Comparison of ENCODE assay signal across 11 cellular contexts in the genomic region with DNA sequence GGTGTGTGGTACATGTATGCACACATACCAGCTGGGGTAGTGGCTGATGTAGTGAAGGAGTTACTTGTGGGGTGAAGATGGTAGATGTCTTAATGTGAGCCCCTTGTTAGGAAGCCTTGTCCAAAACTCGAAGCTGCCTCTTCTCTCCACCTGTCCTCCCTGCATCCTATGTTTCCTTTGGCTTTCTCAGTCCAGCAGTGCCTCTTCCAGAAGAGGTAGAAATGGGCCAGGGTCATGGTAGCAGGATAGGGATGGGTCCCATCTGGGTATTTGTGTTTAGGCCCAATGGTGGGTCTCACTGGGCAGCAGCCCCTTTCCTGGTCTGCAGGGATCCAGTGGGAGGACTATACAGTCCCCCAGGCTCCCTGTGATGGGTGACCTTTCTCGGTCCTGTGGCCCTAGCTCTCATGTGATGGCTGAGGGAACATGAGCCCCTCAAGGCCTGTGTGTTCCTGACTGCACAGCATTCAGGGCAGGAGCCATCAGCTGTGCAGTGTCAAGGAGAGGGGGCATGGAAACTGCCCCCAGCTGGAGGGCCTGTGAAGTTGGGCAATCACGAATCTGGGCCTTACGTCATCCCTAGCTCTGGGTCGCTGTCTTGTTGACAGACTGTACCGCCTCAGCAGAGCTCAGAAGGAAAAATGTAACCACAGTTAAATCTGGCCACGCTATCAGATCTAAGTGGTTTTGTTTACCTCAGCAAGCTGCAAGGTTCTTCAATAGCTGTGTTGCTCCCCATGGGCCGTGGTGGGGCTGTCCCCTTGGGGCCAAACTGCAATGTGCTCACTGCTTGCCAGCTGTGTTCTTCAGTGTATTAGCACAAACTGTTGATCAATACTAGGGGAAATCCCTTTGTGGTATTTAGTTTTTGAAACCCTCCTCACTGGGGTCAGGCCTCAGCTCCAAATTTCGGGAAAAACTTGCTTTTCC.
A peak's percentile ranks its signal among the peaks of the same experiment; 100 is the strongest.
DNase-seq lines count a peak whose midpoint lies in the region; ATAC-seq, FAIRE-seq and TF ChIP-seq lines count a peak whose summit lies in the region.
"Had no signal": no experiment of that assay in that cellular context is flagged by ENCODE, and none has a peak within 500 bp of the region (broad histone marks: within the 10 kb centered on the region; RNA-seq: fewer than 3 reads in every experiment).

No MANE protein-coding gene starts in this region.

- H3K4me1 ChIP-seq in pancreas = no peaks in the 10 kb centered on the region
- H3K4me1 ChIP-seq: Peyer's patch had no signal

- TF ChIP-seq CTCF in pancreas (IDR thresholded peaks at IDR 0.05) = no peak
- no peak for TF ChIP-seq CTCF in osteocyte (IDR thresholded peaks at IDR 0.05)

- DNase-seq in activated CD4-positive, alpha-beta memory T cell treated with anti-CD3 and anti-CD28 coated beads, Interleukin-2, amount 10 ng/mL, durations not matched to agents 7 days and 5 days = peak; percentile 28
- peak in 2 of 6 donors; percentile 25 to 33 for DNase-seq in pancreas
- no peak for DNase-seq in NCI-H748 treated with DMSO at 0.1 percent for 48 hours (lab: John Stamatoyannopoulos, UW)
- DNase-seq in posterior vena cava (ENCODE audit: low spot score) = no peak
- DNase-seq in cerebellum (ENCODE audit: low spot score) = no peak
- no peak for DNase-seq in osteocyte (ENCODE audit: extremely low spot score, unreplicated experiment)
- DNase-seq: mesendoderm had no signal

- intact Hi-C loops in pancreas (cut with DNase I) = no loop called here
- intact Hi-C loops in posterior vena cava (cut with DNase I) = no loop called here

- POLR2A ChIA-PET in activated CD4-positive, alpha-beta memory T cell treated with anti-CD3 and anti-CD28 coated beads, Interleukin-2, amount 10 ng/mL, durations not matched to agents 7 days and 5 days (lab: Charles Lee) = no interaction called here

- H3K27me3 ChIP-seq in pancreas = no peaks in the 10 kb centered on the region
- H3K27me3 ChIP-seq: Peyer's patch had no signal

- WGBS in pancreas, 2 donors = 47 to 49% methylated on average over 9 of the region's 9 CpGs

- H3K36me3 ChIP-seq in pancreas = no peaks in the 10 kb centered on the region
- H3K36me3 ChIP-seq: Peyer's patch had no signal

- H3K27me3 Mint-ChIP-seq in activated CD4-positive, alpha-beta memory T cell treated with anti-CD3 and anti-CD28 coated beads, Interleukin-2, amount 10 ng/mL, durations not matched to agents 7 days and 5 days = peaks cover 20% of the 10 kb centered on the region
- peaks cover 5% of the 10 kb centered on the region for H3K27me3 Mint-ChIP-seq in osteocyte (ENCODE audit: unreplicated experiment)
- H3K27me3 Mint-ChIP-seq: brain had no signal

- no peak overlapping the region for H3K4me3 ChIP-seq in pancreas
- H3K4me3 ChIP-seq: Peyer's patch had no signal

- no peak for FAIRE-seq in pancreas (lab: Jason Lieb, UNC)

- H3K4me3 Mint-ChIP-seq in activated CD4-positive, alpha-beta memory T cell treated with anti-CD3 and anti-CD28 coated beads, Interleukin-2, amount 10 ng/mL, durations not matched to agents 7 days and 5 days = no peak overlapping the region
- no peak overlapping the region for H3K4me3 Mint-ChIP-seq in osteocyte (ENCODE audit: unreplicated experiment)
- H3K4me3 Mint-ChIP-seq: brain had no signal

- H3K27ac Mint-ChIP-seq in activated CD4-positive, alpha-beta memory T cell treated with anti-CD3 and anti-CD28 coated beads, Interleukin-2, amount 10 ng/mL, durations not matched to agents 7 days and 5 days = no peak overlapping the region
- no peak overlapping the region for H3K27ac Mint-ChIP-seq in osteocyte (ENCODE audit: unreplicated experiment)
- H3K27ac Mint-ChIP-seq: brain had no signal

- H3K9me3 Mint-ChIP-seq in activated CD4-positive, alpha-beta memory T cell treated with anti-CD3 and anti-CD28 coated beads, Interleukin-2, amount 10 ng/mL, durations not matched to agents 7 days and 5 days = no peaks in the 10 kb centered on the region
- no peaks in the 10 kb centered on the region for H3K9me3 Mint-ChIP-seq in osteocyte (ENCODE audit: unreplicated experiment)

- H3K36me3 Mint-ChIP-seq in activated CD4-positive, alpha-beta memory T cell treated with anti-CD3 and anti-CD28 coated beads, Interleukin-2, amount 10 ng/mL, durations not matched to agents 7 days and 5 days (ENCODE audit: low read depth) = no peaks in the 10 kb centered on the region
- no peaks in the 10 kb centered on the region for H3K36me3 Mint-ChIP-seq in osteocyte (ENCODE audit: unreplicated experiment)

- CTCF ChIA-PET in activated CD4-positive, alpha-beta memory T cell treated with anti-CD3 and anti-CD28 coated beads, Interleukin-2, amount 10 ng/mL, durations not matched to agents 7 days and 5 days (lab: Charles Lee) = no interaction called here

- H3K27ac ChIP-seq in pancreas = no peak overlapping the region
- H3K27ac ChIP-seq: Peyer's patch had no signal

- H3K9me3 ChIP-seq in pancreas = no peaks in the 10 kb centered on the region
- H3K9me3 ChIP-seq: Peyer's patch had no signal

- ATAC-seq in GM18870 (IDR thresholded peaks at IDR 0.05; ENCODE audit: unreplicated experiment) (peak; percentile 65), HG03108 (IDR thresholded peaks at IDR 0.05; ENCODE audit: unreplicated experiment) (peak; percentile 50), pancreas (peak; percentile 61 to 84 (median 76))

- H3K4me1 Mint-ChIP-seq in activated CD4-positive, alpha-beta memory T cell treated with anti-CD3 and anti-CD28 coated beads, Interleukin-2, amount 10 ng/mL, durations not matched to agents 7 days and 5 days = peaks cover 3% of the 10 kb centered on the region
- no peaks in the 10 kb centered on the region for H3K4me1 Mint-ChIP-seq in osteocyte (ENCODE audit: unreplicated experiment)
